In the genomic region with DNA sequence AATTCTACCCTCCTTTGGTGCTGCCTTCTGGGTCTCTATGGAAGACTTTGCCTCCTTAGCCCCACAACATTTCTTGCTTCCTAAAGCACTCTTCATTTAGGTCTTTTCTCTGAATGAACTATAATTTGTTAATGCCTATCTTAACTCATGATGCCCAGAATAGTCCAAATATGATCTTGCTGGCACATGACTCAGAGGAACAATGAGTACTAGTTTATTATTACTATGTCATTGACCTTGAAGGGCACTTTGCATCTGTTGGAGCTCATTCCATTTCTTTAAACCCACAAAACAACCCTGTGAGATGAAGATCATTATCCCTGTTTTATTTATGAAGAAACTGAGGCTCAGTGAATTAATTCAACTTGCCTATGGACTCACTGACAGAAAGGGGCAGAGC, we compare ENCODE assay signal across 27 cellular contexts.
"Had no signal": no experiment of that assay in that cellular context is flagged by ENCODE, and none has a peak within 500 bp of the region (broad histone marks: within the 10 kb centered on the region; RNA-seq: fewer than 3 reads in every experiment).

No MANE protein-coding gene starts in this region.

- H3K27me3 ChIP-seq: brain microvascular endothelial cell, ovary, vagina had no signal

- H3K27me3 Mint-ChIP-seq: activated naive CD4-positive, alpha-beta T cell treated with anti-CD3 and anti-CD28 coated beads, Interleukin-2, amount 10 ng/mL, durations not matched to agents 7 days and 5 days; activated T-cell treated with anti-CD3 and anti-CD28 coated beads, Interleukin-2, amount 50 U/mL, for 24 hours had no signal

- H3K4me1 ChIP-seq: upper lobe of left lung, vagina had no signal

- H3K36me3 ChIP-seq: brain microvascular endothelial cell, ovary, upper lobe of left lung, vagina had no signal

- ATAC-seq: esophagus mucosa; naive thymus-derived CD4-positive, alpha-beta T cell; stimulated activated effector memory CD8-positive, alpha-beta T cell treated with anti-CD3 and anti-CD28 coated beads, Interleukin-12 subunit alpha, Interleukin-12 subunit beta, amount 100 ng/mL, for 72 hours had no signal

- H3K9me3 ChIP-seq: ovary, upper lobe of left lung, vagina had no signal

- H3K4me1 Mint-ChIP-seq: activated naive CD4-positive, alpha-beta T cell treated with anti-CD3 and anti-CD28 coated beads, Interleukin-2, amount 10 ng/mL, durations not matched to agents 7 days and 5 days; activated naive CD8-positive, alpha-beta T cell treated with anti-CD3 and anti-CD28 coated beads, Interleukin-2, amount 10 ng/mL, durations not matched to agents 7 days and 5 days; endodermal cell; stimulated activated effector memory CD8-positive, alpha-beta T cell treated with anti-CD3 and anti-CD28 coated beads, Interleukin-12 subunit alpha, Interleukin-12 subunit beta, amount 100 ng/mL, for 72 hours had no signal

- H3K4me3 ChIP-seq: ovary, skin epidermis, upper lobe of left lung, vagina had no signal

- H3K27ac Mint-ChIP-seq: activated naive CD4-positive, alpha-beta T cell treated with anti-CD3 and anti-CD28 coated beads, Interleukin-2, amount 10 ng/mL, durations not matched to agents 7 days and 5 days; activated naive CD8-positive, alpha-beta T cell treated with anti-CD3 and anti-CD28 coated beads, Interleukin-2, amount 10 ng/mL, durations not matched to agents 7 days and 5 days; activated T-cell treated with anti-CD3 and anti-CD28 coated beads, Interleukin-2, amount 50 U/mL, for 24 hours; endodermal cell; naive thymus-derived CD4-positive, alpha-beta T cell; progenitor cell of endocrine pancreas; stimulated activated effector memory CD8-positive, alpha-beta T cell treated with anti-CD3 and anti-CD28 coated beads, Interleukin-12 subunit alpha, Interleukin-12 subunit beta, amount 100 ng/mL, for 72 hours; stimulated activated naive CD8-positive, alpha-beta T cell treated with anti-CD3 and anti-CD28 coated beads, Interleukin-15, Interleukin-2, amounts not matched to agents 100 ng/mL and 50 ng/mL, for 24 hours had no signal

- DNase-seq: activated CD4-positive, alpha-beta T cell treated with anti-CD3 and anti-CD28 coated beads for 4 hours; activated CD4-positive, alpha-beta T cell treated with anti-CD3 and anti-CD28 coated beads, Interleukin-2, amount 50 U/mL, for 48 hours; activated CD8-positive, alpha-beta memory T cell treated with anti-CD3 and anti-CD28 coated beads for 24 hours; activated CD8-positive, alpha-beta memory T cell treated with anti-CD3 and anti-CD28 coated beads, Interleukin-2, amount 50 U/mL, for 4 hours; activated gamma-delta T cell; activated naive CD4-positive, alpha-beta T cell treated with anti-CD3 and anti-CD28 coated beads, Interleukin-2, amount 10 ng/mL, durations not matched to agents 7 days and 5 days; activated naive CD8-positive, alpha-beta T cell treated with anti-CD3 and anti-CD28 coated beads, Interleukin-2, amount 10 ng/mL, durations not matched to agents 7 days and 5 days; activated T-cell treated with anti-CD3 and anti-CD28 coated beads, Interleukin-2, amount 50 U/mL, for 24 hours; amniotic stem cell; brain microvascular endothelial cell; caudate nucleus; endodermal cell; head of caudate nucleus; islet precursor cell; mammary epithelial cell; naive thymus-derived CD4-positive, alpha-beta T cell; ovary; stimulated activated CD4-positive, alpha-beta T cell treated with anti-CD3 and anti-CD28 coated beads, Interleukin-12 subunit alpha, Interleukin-12 subunit beta, amount 100 ng/mL, for 4 hours; stimulated activated CD4-positive, alpha-beta T cell treated with anti-CD3 and anti-CD28 coated beads, Interleukin-4, amount 100 ng/mL, for 1 hour; upper lobe of left lung had no signal

- H3K36me3 Mint-ChIP-seq: activated naive CD4-positive, alpha-beta T cell treated with anti-CD3 and anti-CD28 coated beads, Interleukin-2, amount 10 ng/mL, durations not matched to agents 7 days and 5 days; activated naive CD8-positive, alpha-beta T cell treated with anti-CD3 and anti-CD28 coated beads, Interleukin-2, amount 10 ng/mL, durations not matched to agents 7 days and 5 days; naive thymus-derived CD4-positive, alpha-beta T cell; stimulated activated effector memory CD8-positive, alpha-beta T cell treated with anti-CD3 and anti-CD28 coated beads, Interleukin-12 subunit alpha, Interleukin-12 subunit beta, amount 100 ng/mL, for 72 hours had no signal

- H3K9me3 Mint-ChIP-seq: activated naive CD4-positive, alpha-beta T cell treated with anti-CD3 and anti-CD28 coated beads, Interleukin-2, amount 10 ng/mL, durations not matched to agents 7 days and 5 days; activated naive CD8-positive, alpha-beta T cell treated with anti-CD3 and anti-CD28 coated beads, Interleukin-2, amount 10 ng/mL, durations not matched to agents 7 days and 5 days; activated T-cell treated with anti-CD3 and anti-CD28 coated beads, Interleukin-2, amount 50 U/mL, for 24 hours; endodermal cell; stimulated activated effector memory CD8-positive, alpha-beta T cell treated with anti-CD3 and anti-CD28 coated beads, Interleukin-12 subunit alpha, Interleukin-12 subunit beta, amount 100 ng/mL, for 72 hours; stimulated activated naive CD8-positive, alpha-beta T cell treated with anti-CD3 and anti-CD28 coated beads, Interleukin-15, Interleukin-2, amounts not matched to agents 100 ng/mL and 50 ng/mL, for 24 hours had no signal

- H3K27ac ChIP-seq: brain microvascular endothelial cell, ovary, skin epidermis, upper lobe of left lung, vagina had no signal

- H3K4me3 Mint-ChIP-seq: activated naive CD4-positive, alpha-beta T cell treated with anti-CD3 and anti-CD28 coated beads, Interleukin-2, amount 10 ng/mL, durations not matched to agents 7 days and 5 days; activated naive CD8-positive, alpha-beta T cell treated with anti-CD3 and anti-CD28 coated beads, Interleukin-2, amount 10 ng/mL, durations not matched to agents 7 days and 5 days; activated T-cell treated with anti-CD3 and anti-CD28 coated beads, Interleukin-2, amount 50 U/mL, for 24 hours; endodermal cell; naive thymus-derived CD4-positive, alpha-beta T cell; stimulated activated effector memory CD8-positive, alpha-beta T cell treated with anti-CD3 and anti-CD28 coated beads, Interleukin-12 subunit alpha, Interleukin-12 subunit beta, amount 100 ng/mL, for 72 hours; stimulated activated naive CD8-positive, alpha-beta T cell treated with anti-CD3 and anti-CD28 coated beads, Interleukin-15, Interleukin-2, amounts not matched to agents 100 ng/mL and 50 ng/mL, for 24 hours had no signal

- FAIRE-seq: astrocyte had no signal
